20 cellular contexts compared by ENCODE assay signal in the genomic region with DNA sequence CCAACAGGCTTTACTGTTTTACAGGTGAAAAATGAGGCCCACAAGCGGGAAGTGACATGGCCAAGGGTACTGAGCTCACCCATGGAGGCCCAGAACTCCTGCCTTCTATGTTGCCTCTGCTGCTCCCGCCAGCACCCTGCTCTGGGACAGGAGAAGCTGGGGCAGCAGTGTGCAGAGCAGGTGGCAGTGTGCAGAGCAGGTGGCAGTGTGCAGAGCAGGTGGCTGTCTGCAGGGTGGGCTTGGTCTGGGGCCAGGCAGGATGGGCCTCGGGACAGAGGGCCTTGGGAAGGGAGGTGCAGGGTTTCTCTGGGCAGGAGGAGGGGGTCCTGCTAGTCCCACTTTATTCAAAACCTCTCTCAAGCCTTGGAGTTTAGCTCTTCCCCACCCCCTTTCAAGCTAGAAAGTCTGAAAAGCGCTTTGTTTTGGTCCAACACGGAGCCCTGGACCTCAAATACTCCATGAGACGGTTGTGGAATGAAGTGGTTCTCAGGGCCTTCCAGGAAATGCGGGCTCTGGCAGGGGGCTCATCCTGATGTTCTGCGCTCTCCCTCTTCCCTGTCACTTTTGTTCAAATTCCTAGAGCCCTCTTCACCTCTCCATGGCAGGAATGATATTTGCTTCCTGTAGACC. TPM values are rescaled to one million over a fixed set of nuclear protein-coding genes. Genes with fewer than 3 reads are reported as not detected.
DNase-seq lines count a peak whose midpoint lies in the region; ATAC-seq, FAIRE-seq and TF ChIP-seq lines count a peak whose summit lies in the region.
"Had no signal": no experiment of that assay in that cellular context is flagged by ENCODE, and none has a peak within 500 bp of the region (broad histone marks: within the 10 kb centered on the region; RNA-seq: fewer than 3 reads in every experiment).

No MANE protein-coding gene starts in this region.

- no peak for DNase-seq in T-helper 17 cell
- DNase-seq in esophagus muscularis mucosa (ENCODE audit: extremely low spot score), result no peak
- DNase-seq in neural crest cell (ENCODE audit: low read depth, low spot score), result no peak
- DNase-seq in tibial artery, result no peak
- DNase-seq in NCI-H187 (lab: John Stamatoyannopoulos, UW), result no peak
- no peak for DNase-seq in HPDE6-E6E7 (ENCODE audit: extremely low spot score)
- no peak for DNase-seq in GM12892 (ENCODE audit: insufficient read length)
- DNase-seq: activated CD4-positive, alpha-beta T cell treated with anti-CD3 and anti-CD28 coated beads for 1 hour; activated CD8-positive, alpha-beta memory T cell treated with anti-CD3 and anti-CD28 coated beads for 24 hours; activated naive CD4-positive, alpha-beta T cell treated with anti-CD3 and anti-CD28 coated beads for 36 hours; activated T-cell treated with anti-CD3 and anti-CD28 coated beads, Interleukin-2, amount 50 U/mL, for 4 hours; CD8-positive, alpha-beta T cell; DND-41; effector memory CD4-positive, alpha-beta T cell; mucosa of descending colon; NCI-H1436; NCI-H69 had no signal

- H3K9me3 ChIP-seq in T-helper 17 cell (ENCODE audit: control insufficient read depth, low read length, poor library complexity, severe bottlenecking), result no peaks in the 10 kb centered on the region
- no peaks in the 10 kb centered on the region for H3K9me3 ChIP-seq in esophagus muscularis mucosa
- no peaks in the 10 kb centered on the region for H3K9me3 ChIP-seq in tibial artery
- H3K9me3 ChIP-seq: mucosa of descending colon had no signal

- no peaks in the 10 kb centered on the region for H3K36me3 ChIP-seq in esophagus muscularis mucosa
- no peaks in the 10 kb centered on the region for H3K36me3 ChIP-seq in tibial artery

- TF ChIP-seq CTCF in esophagus muscularis mucosa (IDR thresholded peaks at IDR 0.05), result no peak
- no peak for TF ChIP-seq CTCF in neural crest cell (conservative IDR thresholded peaks at IDR 0.05)
- no peak for TF ChIP-seq CTCF in tibial artery (IDR thresholded peaks at IDR 0.05)

- TF ChIP-seq EP300 in esophagus muscularis mucosa (IDR thresholded peaks at IDR 0.05), result no peak

- peak overlapping the region; percentile 78 for H3K27ac Mint-ChIP-seq in T-helper 17 cell
- H3K27ac Mint-ChIP-seq in neural crest cell (ENCODE audit: unreplicated experiment), result peak overlapping the region; percentile 19
- H3K27ac Mint-ChIP-seq: activated naive CD4-positive, alpha-beta T cell treated with anti-CD3 and anti-CD28 coated beads for 36 hours; CD8-positive, alpha-beta T cell; IgD-negative memory B cell had no signal

- TF ChIP-seq POLR2A in esophagus muscularis mucosa (IDR thresholded peaks at IDR 0.05; ENCODE audit: low read depth) (no peak), GM12892 (IDR thresholded peaks at IDR 0.05; ENCODE audit: low read depth, low read length) (no peak)

- 83% methylated on average over 8 of the region's 8 CpGs for WGBS in esophagus muscularis mucosa

- H3K9me3 Mint-ChIP-seq in neural crest cell, result no peaks in the 10 kb centered on the region
- H3K9me3 Mint-ChIP-seq: activated naive CD4-positive, alpha-beta T cell treated with anti-CD3 and anti-CD28 coated beads for 36 hours; activated T-cell treated with anti-CD3 and anti-CD28 coated beads, Interleukin-2, amount 50 U/mL, for 4 hours; CD8-positive, alpha-beta T cell; IgD-negative memory B cell had no signal

- H3K4me1 ChIP-seq in esophagus muscularis mucosa (peaks cover 85 to 100% (median 99%) of the 10 kb centered on the region in 4 donors), tibial artery (peaks cover 0 to 94% (median 63%) of the 10 kb centered on the region in 4 donors)

- FAIRE-seq in GM12892 (lab: Jason Lieb, UNC), result no peak

- intact Hi-C loops in esophagus muscularis mucosa (cut with DNase I) (no loop called here), tibial artery (cut with DNase I; ENCODE audit: low total_unique reads) (no loop called here)

- H3K36me3 Mint-ChIP-seq in T-helper 17 cell (ENCODE audit: low read depth), result peaks cover 2% of the 10 kb centered on the region
- no peaks in the 10 kb centered on the region for H3K36me3 Mint-ChIP-seq in neural crest cell (ENCODE audit: low read depth)
- H3K36me3 Mint-ChIP-seq: CD8-positive, alpha-beta T cell had no signal

- H3K4me3 Mint-ChIP-seq in T-helper 17 cell, result no peak overlapping the region
- no peak overlapping the region for H3K4me3 Mint-ChIP-seq in neural crest cell
- H3K4me3 Mint-ChIP-seq: activated naive CD4-positive, alpha-beta T cell treated with anti-CD3 and anti-CD28 coated beads for 36 hours; activated T-cell treated with anti-CD3 and anti-CD28 coated beads, Interleukin-2, amount 50 U/mL, for 4 hours; CD8-positive, alpha-beta T cell; IgD-negative memory B cell had no signal

- H3K27ac ChIP-seq in esophagus muscularis mucosa (replicated peaks in 1 of 4), result peak overlapping the region; percentile 85 to 92 (median 90)
- H3K27ac ChIP-seq in tibial artery, result peak overlapping the region; percentile 81 to 92

- H3K4me1 Mint-ChIP-seq in T-helper 17 cell (peaks cover 30% of the 10 kb centered on the region), neural crest cell (peaks cover 30% of the 10 kb centered on the region)

- no peaks in the 10 kb centered on the region for H3K27me3 ChIP-seq in esophagus muscularis mucosa
- H3K27me3 ChIP-seq in tibial artery, result no peaks in the 10 kb centered on the region

- H3K27me3 Mint-ChIP-seq in T-helper 17 cell (no peaks in the 10 kb centered on the region), neural crest cell (ENCODE audit: low read depth) (no peaks in the 10 kb centered on the region)

- ATAC-seq in T-helper 17 cell, result no peak
- no peak for ATAC-seq in HG03135 (IDR thresholded peaks at IDR 0.05; ENCODE audit: unreplicated experiment)
- ATAC-seq: activated T-cell treated with anti-CD3 and anti-CD28 coated beads, Interleukin-2, amount 50 U/mL, for 4 hours; CD8-positive, alpha-beta T cell; HCT116; mucosa of descending colon had no signal

- H3K4me3 ChIP-seq in esophagus muscularis mucosa (no peak overlapping the region), tibial artery (no peak overlapping the region)
- H3K4me3 ChIP-seq: mucosa of descending colon had no signal

RNA-seq across cellular contexts. Expression of a gene that starts 26.8 kb away (rescaled TPM):
- total RNA-seq in T-helper 17 cell, result 10 to 100 TPM; 20.3 to 28.7 TPM
- total RNA-seq in esophagus muscularis mucosa, result 10 to 100 TPM; 40.3 to 59.4 (median 53.5) TPM
- total RNA-seq in neural crest cell, result 11.5 and 12.3 TPM in 2 replicates
- polyA plus RNA-seq in GM12892 (2012; ENCODE audit: missing spikeins), result 2.2 TPM
- polyA plus RNA-seq: IgD-negative memory B cell had no signal
